Comparison of ENCODE assay signal across 8 cellular contexts in genomic region chr3:50604110-50604621, GRCh38. TPM values are rescaled to one million over a fixed set of nuclear protein-coding genes. Genes with fewer than 3 reads are reported as not detected.
DNase-seq lines count a peak whose midpoint lies in the region; ATAC-seq, FAIRE-seq and TF ChIP-seq lines count a peak whose summit lies in the region.
"Had no signal": no experiment of that assay in that cellular context is flagged by ENCODE, and none has a peak within 500 bp of the region (broad histone marks: within the 10 kb centered on the region; RNA-seq: fewer than 3 reads in every experiment).

No MANE protein-coding gene starts in this region.

- H3K4me3 Mint-ChIP-seq in T-helper 1 cell treated with Interleukin-12 subunit alpha and Interleukin-12 subunit beta and Interleukin-4 antibody, amounts not matched to agents 30 μg/mL and 1 μg/mL, for 36 hours, result peak overlapping the region; percentile 98

- peak; percentile 92 for FAIRE-seq in bronchial epithelial cell (lab: Jason Lieb, UNC)

- H3K27me3 ChIP-seq in bronchial epithelial cell (ENCODE audit: control insufficient read depth, insufficient read depth, low read length), result no peaks in the 10 kb centered on the region

- H3K4me3 ChIP-seq in bronchial epithelial cell (ENCODE audit: low read depth, low read length), result no peak overlapping the region

- peaks cover 73% of the 10 kb centered on the region for H3K4me1 Mint-ChIP-seq in T-helper 1 cell treated with Interleukin-12 subunit alpha and Interleukin-12 subunit beta and Interleukin-4 antibody, amounts not matched to agents 30 μg/mL and 1 μg/mL, for 36 hours (ENCODE audit: low read depth)

- no peaks in the 10 kb centered on the region for H3K27me3 Mint-ChIP-seq in T-helper 1 cell treated with Interleukin-12 subunit alpha and Interleukin-12 subunit beta and Interleukin-4 antibody, amounts not matched to agents 30 μg/mL and 1 μg/mL, for 36 hours (ENCODE audit: low read depth)

- TF ChIP-seq CTCF in bronchial epithelial cell (IDR thresholded peaks at IDR 0.05; ENCODE audit: insufficient read depth, low read length, severe bottlenecking), result no peak

- H3K36me3 ChIP-seq in bronchial epithelial cell (ENCODE audit: control insufficient read depth, insufficient read depth, low read length), result peaks cover 9% of the 10 kb centered on the region

- DNase-seq in T-helper 1 cell (no peak), bronchial epithelial cell (ENCODE audit: low read depth) (no peak), COR-L47 (lab: John Stamatoyannopoulos, UW) (no peak)
- peak; percentile 56 for DNase-seq in stimulated activated CD8-positive, alpha-beta memory T cell treated with anti-CD3 and anti-CD28 coated beads, Interleukin-4, amount 100 ng/mL, for 48 hours
- DNase-seq: activated effector memory CD4-positive, alpha-beta T cell treated with Interleukin-2 at 50 U/mL for 16 hours had no signal

- H3K36me3 Mint-ChIP-seq in T-helper 1 cell treated with Interleukin-12 subunit alpha and Interleukin-12 subunit beta and Interleukin-4 antibody, amounts not matched to agents 30 μg/mL and 1 μg/mL, for 36 hours (ENCODE audit: low read depth), result peaks cover 77% of the 10 kb centered on the region

- H3K27ac Mint-ChIP-seq in T-helper 1 cell treated with Interleukin-12 subunit alpha and Interleukin-12 subunit beta and Interleukin-4 antibody, amounts not matched to agents 30 μg/mL and 1 μg/mL, for 36 hours, result peak overlapping the region; percentile 99

- no peak for ATAC-seq in GM21515 (IDR thresholded peaks at IDR 0.05; ENCODE audit: unreplicated experiment)

- H3K9me3 Mint-ChIP-seq in T-helper 1 cell treated with Interleukin-12 subunit alpha and Interleukin-12 subunit beta and Interleukin-4 antibody, amounts not matched to agents 30 μg/mL and 1 μg/mL, for 36 hours, result no peaks in the 10 kb centered on the region

RNA-seq across cellular contexts. Expression of gene CISH, which starts 7.4 kb away (rescaled TPM):
- 0.26 and 0.77 TPM in 2 replicates for total RNA-seq in bronchial epithelial cell

RNA-seq across cellular contexts. Expression of gene MAPKAPK3, which starts 12.8 kb away (rescaled TPM):
- total RNA-seq in bronchial epithelial cell, result 42.9 and 47.1 TPM in 2 replicates

RNA-seq across cellular contexts. Expression of gene HEMK1, which starts 34.8 kb away (rescaled TPM):
- total RNA-seq in bronchial epithelial cell, result 6.6 and 8.4 TPM in 2 replicates

RNA-seq across cellular contexts. Expression of gene C3orf18, which starts 36.6 kb away (rescaled TPM):
- total RNA-seq in bronchial epithelial cell, result 1.2 and 3.2 TPM in 2 replicates
- total RNA-seq: A172 had no signal
